Comparison of ENCODE assay signal across 1 cellular context in genomic region chr7:87171282-87171934, GRCh38.
TF ChIP-seq lines count a peak whose summit lies in the region.

No MANE protein-coding gene starts in this region.

TF ChIP-seq in K562, 482 proteins besides CTCF, POLR2A, EP300 and RAD21:
- TF ChIP-seq POLR2G (IDR thresholded peaks at IDR 0.05; ENCODE audit: low read depth, low read length) (no peak), FUS (optimal IDR thresholded peaks at IDR 0.05; ENCODE audit: low read depth, low read length) (no peak), HNRNPL (IDR thresholded peaks at IDR 0.05; ENCODE audit: low read depth, low read length) (no peak), RFX5 (IDR thresholded peaks at IDR 0.05; ENCODE audit: low read depth, low read length) (no peak), MAFG (tag; conservative IDR thresholded peaks at IDR 0.05) (peak; percentile 26; the same call in 1 of the 2 replicates), HNRNPH1 (optimal IDR thresholded peaks at IDR 0.05; ENCODE audit: low read depth, low read length) (no peak), ADNP (tag; IDR thresholded peaks at IDR 0.05) (no peak), OTX1 (CRISPR knock-in tag; IDR thresholded peaks at IDR 0.05) (no peak), MXD1 (CRISPR knock-in tag; IDR thresholded peaks at IDR 0.05; ENCODE audit: borderline replicate concordance, poor library complexity, severe bottlenecking) (no peak), PHF21A (IDR thresholded peaks at IDR 0.05; ENCODE audit: borderline replicate concordance, low read depth) (no peak), GTF3C2 (IDR thresholded peaks at IDR 0.05; ENCODE audit: borderline replicate concordance, extremely low read depth, insufficient read length) (no peak), CBFB (CRISPR knock-in tag; IDR thresholded peaks at IDR 0.05) (no peak), ETS2 (tag; IDR thresholded peaks at IDR 0.05; ENCODE audit: borderline replicate concordance, poor library complexity, severe bottlenecking) (no peak), ELK3 (CRISPR knock-in tag; IDR thresholded peaks at IDR 0.05) (no peak), U2AF1 (optimal IDR thresholded peaks at IDR 0.05; ENCODE audit: low read depth, low read length) (no peak), HDAC8 (tag; IDR thresholded peaks at IDR 0.05) (no peak), NR2C2 (CRISPR knock-in tag; IDR thresholded peaks at IDR 0.05) (no peak), NR2C2 (tag; IDR thresholded peaks at IDR 0.05) (no peak), MAFF (IDR thresholded peaks at IDR 0.05; ENCODE audit: low read length) (0 out of 2 replicates have a peak, but pooled peaks have one; percentile 2), ZBTB40 (IDR thresholded peaks at IDR 0.05) (no peak), ZBTB40 (CRISPR knock-in tag; IDR thresholded peaks at IDR 0.05) (no peak), E2F5 (CRISPR knock-in tag; IDR thresholded peaks at IDR 0.05) (no peak), FIP1L1 (IDR thresholded peaks at IDR 0.05; ENCODE audit: low read depth, low read length, poor library complexity, severe bottlenecking) (no peak), TAF9B (IDR thresholded peaks at IDR 0.05; ENCODE audit: partially characterized antibody) (no peak), E2F3 (CRISPR knock-in tag; IDR thresholded peaks at IDR 0.05) (no peak), ZNF316 (IDR thresholded peaks at IDR 0.05) (peak; percentile 70), FOXA3 (CRISPR knock-in tag; conservative IDR thresholded peaks at IDR 0.05 in 1 of 2, IDR thresholded peaks at IDR 0.05 in 1 of 2) (no peak), GTF2A2 (tag; IDR thresholded peaks at IDR 0.05) (no peak), C11orf30 (IDR thresholded peaks at IDR 0.05; ENCODE audit: low read depth) (peak; percentile 51)
